In the genomic region with DNA sequence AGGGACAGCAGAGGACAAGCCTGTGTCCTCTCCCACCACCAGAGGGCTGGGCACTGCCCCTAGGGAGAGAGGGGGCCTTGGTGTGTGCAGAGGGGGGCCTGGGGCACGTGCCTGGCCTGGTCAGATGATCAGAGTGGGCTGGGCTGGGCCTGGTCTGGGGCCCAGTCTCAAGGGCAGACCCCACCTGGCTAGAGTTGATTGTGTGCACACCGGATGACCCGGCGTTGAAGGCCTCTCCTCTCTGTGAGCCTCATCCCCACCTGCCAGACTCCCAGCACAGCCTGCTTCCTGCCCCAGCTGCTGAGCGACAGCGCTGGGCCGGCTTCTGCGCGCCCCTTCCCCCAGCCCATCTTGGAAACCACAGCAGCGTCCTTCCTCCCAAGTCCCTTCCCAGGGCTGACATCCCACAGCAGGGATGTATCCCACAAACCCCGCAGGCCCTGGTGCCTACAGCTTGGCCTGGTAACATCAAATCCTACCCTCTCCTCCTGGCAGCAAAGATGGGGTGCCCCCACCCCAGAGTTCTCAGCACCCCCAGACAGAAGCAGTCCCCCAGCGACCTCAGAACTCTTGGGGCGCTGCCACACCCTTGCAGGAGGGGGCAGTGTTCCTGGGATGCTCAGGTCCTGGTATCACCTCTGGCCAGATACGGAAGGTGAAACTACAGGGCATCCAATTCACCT, we compare ENCODE assay signal across 10 cellular contexts. TPM values are rescaled to one million over a fixed set of nuclear protein-coding genes. Genes with fewer than 3 reads are reported as not detected.
DNase-seq lines count a peak whose midpoint lies in the region; ATAC-seq, FAIRE-seq and TF ChIP-seq lines count a peak whose summit lies in the region.
"Had no signal": no experiment of that assay in that cellular context is flagged by ENCODE, and none has a peak within 500 bp of the region (broad histone marks: within the 10 kb centered on the region; RNA-seq: fewer than 3 reads in every experiment).

No MANE protein-coding gene starts in this region.

- H3K27ac Mint-ChIP-seq in activated CD4-positive, alpha-beta T cell treated with anti-CD3 and anti-CD28 coated beads, Interleukin-2, amount 10 ng/mL, durations not matched to agents 7 days and 5 days, result peak overlapping the region; percentile 73
- peak overlapping the region; percentile 38 for H3K27ac Mint-ChIP-seq in activated CD8-positive, alpha-beta T cell treated with anti-CD3 and anti-CD28 coated beads for 36 hours

- POLR2A ChIA-PET in activated CD4-positive, alpha-beta T cell treated with anti-CD3 and anti-CD28 coated beads, Interleukin-2, amount 10 ng/mL, durations not matched to agents 7 days and 5 days (lab: Charles Lee), result no interaction called here
- POLR2A ChIA-PET in activated CD8-positive, alpha-beta T cell treated with anti-CD3 and anti-CD28 coated beads for 36 hours (lab: Charles Lee), result no interaction called here

- H3K4me2 ChIP-seq in keratinocyte (ENCODE audit: control insufficient read depth, extremely low read depth, insufficient read depth, low read depth, low read length), result no peak overlapping the region

- CTCF ChIA-PET in activated CD4-positive, alpha-beta T cell treated with anti-CD3 and anti-CD28 coated beads, Interleukin-2, amount 10 ng/mL, durations not matched to agents 7 days and 5 days (lab: Charles Lee), result no interaction called here
- CTCF ChIA-PET in activated CD8-positive, alpha-beta T cell treated with anti-CD3 and anti-CD28 coated beads for 36 hours (lab: Charles Lee), result interaction anchor here (1.5 kb wide), 1 partner anchor 32 kb away, joined by 4 read pairs; no protein-coding TSS in a partner anchor

- dilution Hi-C loops in keratinocyte (cut with MboI; ENCODE audit: extremely low pct_ligation_motif_present, low sequenced_read_pairs), result no loop called here

- H3K9me3 ChIP-seq in keratinocyte (ENCODE audit: control insufficient read depth, low read depth, low read length) (no peaks in the 10 kb centered on the region), aorta (ENCODE audit: control insufficient read depth, low read length) (no peaks in the 10 kb centered on the region)

- H3K79me2 ChIP-seq in keratinocyte (ENCODE audit: control insufficient read depth, insufficient read depth, low read length), result peaks cover 95% of the 10 kb centered on the region

- ATAC-seq in activated CD8-positive, alpha-beta T cell treated with anti-CD3 and anti-CD28 coated beads for 36 hours, result no peak
- ATAC-seq in aorta (ENCODE audit: low FRiP score), result no peak

- H3K4me3 ChIP-seq in keratinocyte (ENCODE audit: control insufficient read depth in 2 of 3, extremely low read depth in 1 of 3, insufficient read depth in 2 of 3, low read depth in 1 of 3, low read length in 3 of 3) (no peak overlapping the region), aorta (ENCODE audit: low read length in 2 of 2) (no peak overlapping the region)

- no peaks in the 10 kb centered on the region for H3K27me3 Mint-ChIP-seq in activated CD4-positive, alpha-beta T cell treated with anti-CD3 and anti-CD28 coated beads, Interleukin-2, amount 10 ng/mL, durations not matched to agents 7 days and 5 days
- H3K27me3 Mint-ChIP-seq in activated CD8-positive, alpha-beta T cell treated with anti-CD3 and anti-CD28 coated beads for 36 hours, result no peaks in the 10 kb centered on the region

- H3K4me1 ChIP-seq in keratinocyte (ENCODE audit: control insufficient read depth, extremely low read depth, insufficient read depth, low read length) (peaks cover 45% of the 10 kb centered on the region), aorta (ENCODE audit: control insufficient read depth in 1 of 2, insufficient read depth in 2 of 2, low read length in 2 of 2) (no peaks in the 10 kb centered on the region)

- H2AFZ ChIP-seq in keratinocyte (ENCODE audit: control insufficient read depth, low read length), result no peak overlapping the region

- H4K20me1 ChIP-seq in keratinocyte (ENCODE audit: control insufficient read depth, extremely low read depth, insufficient read depth, low read length), result peaks cover 46% of the 10 kb centered on the region

- H3K4me3 Mint-ChIP-seq in activated CD4-positive, alpha-beta T cell treated with anti-CD3 and anti-CD28 coated beads, Interleukin-2, amount 10 ng/mL, durations not matched to agents 7 days and 5 days, result no peak overlapping the region
- H3K4me3 Mint-ChIP-seq in activated CD8-positive, alpha-beta T cell treated with anti-CD3 and anti-CD28 coated beads for 36 hours, result no peak overlapping the region

- no peaks in the 10 kb centered on the region for H3K27me3 ChIP-seq in keratinocyte (ENCODE audit: control insufficient read depth, extremely low read depth, insufficient read depth, low read length)
- no peaks in the 10 kb centered on the region for H3K27me3 ChIP-seq in aorta (ENCODE audit: control insufficient read depth in 1 of 2, insufficient read depth in 2 of 2, low read length in 1 of 2)

- no peaks in the 10 kb centered on the region for H3K9me3 Mint-ChIP-seq in activated CD4-positive, alpha-beta T cell treated with anti-CD3 and anti-CD28 coated beads, Interleukin-2, amount 10 ng/mL, durations not matched to agents 7 days and 5 days
- no peaks in the 10 kb centered on the region for H3K9me3 Mint-ChIP-seq in activated CD8-positive, alpha-beta T cell treated with anti-CD3 and anti-CD28 coated beads for 36 hours

- intact Hi-C loops in activated CD8-positive, alpha-beta T cell treated with anti-CD3 and anti-CD28 coated beads for 36 hours (cut with micrococcal nuclease), result no loop called here
- intact Hi-C loops in aorta (cut with DNase I), result no loop called here

- peaks cover 52% of the 10 kb centered on the region for H3K4me1 Mint-ChIP-seq in activated CD4-positive, alpha-beta T cell treated with anti-CD3 and anti-CD28 coated beads, Interleukin-2, amount 10 ng/mL, durations not matched to agents 7 days and 5 days
- H3K4me1 Mint-ChIP-seq in activated CD8-positive, alpha-beta T cell treated with anti-CD3 and anti-CD28 coated beads for 36 hours (ENCODE audit: low read depth), result peaks cover 42% of the 10 kb centered on the region

- FAIRE-seq in keratinocyte (lab: Jason Lieb, UNC) (no peak), D721Med (lab: Jason Lieb, UNC) (no peak)

- 65 to 67% methylated on average over 14 of the region's 14 CpGs for WGBS in aorta, 2 donors

- H3K9me1 ChIP-seq in keratinocyte (ENCODE audit: control insufficient read depth, extremely low read depth, insufficient read depth, low read length), result no peaks in the 10 kb centered on the region

- no peak for TF ChIP-seq CTCF in activated CD8-positive, alpha-beta T cell treated with anti-CD3 and anti-CD28 coated beads for 36 hours (IDR thresholded peaks at IDR 0.05)
- peak; percentile 7 to 23 (median 16) for TF ChIP-seq CTCF in keratinocyte (optimal IDR thresholded peaks at IDR 0.05 in 1 of 3, IDR thresholded peaks at IDR 0.05 in 1 of 3, conservative IDR thresholded peaks at IDR 0.05 in 1 of 3; ENCODE audit: extremely low read depth in 1 of 3, insufficient read depth in 2 of 3, low read length in 3 of 3)
- no peak for TF ChIP-seq CTCF in D721Med (IDR thresholded peaks at IDR 0.05; ENCODE audit: insufficient read depth, missing control alignments)

- no peak for DNase-seq in activated CD4-positive, alpha-beta T cell treated with anti-CD3 and anti-CD28 coated beads, Interleukin-2, amount 10 ng/mL, durations not matched to agents 7 days and 5 days
- DNase-seq in activated CD4-positive, alpha-beta T cell treated with anti-CD3 and anti-CD28 coated beads for 1 hour, result no peak
- no peak for DNase-seq in activated CD8-positive, alpha-beta T cell treated with anti-CD3 and anti-CD28 coated beads for 36 hours
- no peak for DNase-seq in keratinocyte (ENCODE audit: low read depth, low spot score)
- no peak for DNase-seq in aorta
- no peak for DNase-seq in D721Med (ENCODE audit: insufficient read length, low spot score)
- DNase-seq in NCI-H146 (lab: John Stamatoyannopoulos, UW), result no peak
- DNase-seq: NCI-H2081 had no signal

- H3K9ac ChIP-seq in keratinocyte (ENCODE audit: control insufficient read depth, extremely low read depth, insufficient read depth, low read length), result no peak overlapping the region

- H3K36me3 Mint-ChIP-seq in activated CD4-positive, alpha-beta T cell treated with anti-CD3 and anti-CD28 coated beads, Interleukin-2, amount 10 ng/mL, durations not matched to agents 7 days and 5 days (ENCODE audit: low read depth), result peaks cover 2% of the 10 kb centered on the region
- H3K36me3 Mint-ChIP-seq in activated CD8-positive, alpha-beta T cell treated with anti-CD3 and anti-CD28 coated beads for 36 hours (ENCODE audit: low read depth), result peaks cover 2% of the 10 kb centered on the region

- H3K36me3 ChIP-seq in keratinocyte (ENCODE audit: control insufficient read depth in 2 of 2, extremely low read depth in 1 of 2, insufficient read depth in 2 of 2, low read length in 2 of 2) (peaks cover 26 to 43% of the 10 kb centered on the region in 2 experiments), aorta (ENCODE audit: control insufficient read depth in 1 of 2, insufficient read depth in 2 of 2, low read length in 1 of 2) (no peaks in the 10 kb centered on the region)

- H3K27ac ChIP-seq in keratinocyte (ENCODE audit: control insufficient read depth, insufficient read depth, low read length), result no peak overlapping the region
- H3K27ac ChIP-seq in temporal lobe (ENCODE audit: low read depth, low read length), result peak overlapping the region; percentile 84
- no peak overlapping the region for H3K27ac ChIP-seq in aorta (ENCODE audit: low read depth in 1 of 2, low read length in 2 of 2)

RNA-seq across cellular contexts. Expression of gene TSSC4, which starts 11.1 kb away (rescaled TPM):
- total RNA-seq in activated CD4-positive, alpha-beta T cell treated with anti-CD3 and anti-CD28 coated beads, Interleukin-2, amount 10 ng/mL, durations not matched to agents 7 days and 5 days, result 10 to 100 TPM; 31.1 to 47.5 TPM
- 10 to 100 TPM; 36.2 to 38.9 TPM for total RNA-seq in activated CD8-positive, alpha-beta T cell treated with anti-CD3 and anti-CD28 coated beads for 36 hours
- 15.9 to 27.1 TPM (median 18.6 TPM) in 3 replicates for polyA plus RNA-seq in keratinocyte
- polyA plus RNA-seq in keratinocyte (2011; ENCODE audit: low read depth), result 16.4 TPM
- 9.5 and 26.4 TPM in 2 replicates for polyA plus RNA-seq in keratinocyte (2011; cell fraction: cytosol; rRNA removed)
- 22.0 and 31.6 TPM in 2 replicates for polyA plus RNA-seq in keratinocyte (2011; cell fraction: nucleus; rRNA removed)
- 38.2 and 40.2 TPM in 2 replicates for polyA plus RNA-seq in keratinocyte (2012; ENCODE audit: low replicate concordance)
- 13.8 to 23.9 TPM (median 14.9 TPM) in 3 replicates for polyA minus RNA-seq in keratinocyte
- 37.0 TPM for polyA minus RNA-seq in keratinocyte (2011; cell fraction: cytosol; rRNA and poly(A)+ RNA removed)
- polyA minus RNA-seq in keratinocyte (2011; cell fraction: nucleus; rRNA and poly(A)+ RNA removed), result 12.8 and 15.4 TPM in 2 replicates
- 15.5 TPM for total RNA-seq in temporal lobe
- 10 to 100 TPM; 35.2 to 44.3 TPM for total RNA-seq in aorta
- polyA plus RNA-seq in aorta, result 10 to 100 TPM; 42.9 to 64.4 TPM

RNA-seq across cellular contexts. Expression of gene CD81, which starts 12.4 kb away (rescaled TPM):
- 100 to 1,000 TPM; 137 to 157 TPM for total RNA-seq in activated CD4-positive, alpha-beta T cell treated with anti-CD3 and anti-CD28 coated beads, Interleukin-2, amount 10 ng/mL, durations not matched to agents 7 days and 5 days
- total RNA-seq in activated CD8-positive, alpha-beta T cell treated with anti-CD3 and anti-CD28 coated beads for 36 hours, result 100 to 1,000 TPM; 133 to 138 TPM
- polyA plus RNA-seq in keratinocyte, result 194 to 429 TPM (median 320 TPM) in 3 replicates
- 94.1 TPM for polyA plus RNA-seq in keratinocyte (2011; ENCODE audit: low read depth)
- polyA plus RNA-seq in keratinocyte (2011; cell fraction: cytosol; rRNA removed), result 211 and 326 TPM in 2 replicates
- 476 and 659 TPM in 2 replicates for polyA plus RNA-seq in keratinocyte (2011; cell fraction: nucleus; rRNA removed)
- 517 and 572 TPM in 2 replicates for polyA plus RNA-seq in keratinocyte (2012; ENCODE audit: low replicate concordance)
- polyA minus RNA-seq in keratinocyte, result 327 to 957 TPM (median 546 TPM) in 3 replicates
- 543 TPM for polyA minus RNA-seq in keratinocyte (2011; cell fraction: cytosol; rRNA and poly(A)+ RNA removed)
- polyA minus RNA-seq in keratinocyte (2011; cell fraction: nucleus; rRNA and poly(A)+ RNA removed), result 405 and 451 TPM in 2 replicates
- 93.7 TPM for total RNA-seq in temporal lobe
- total RNA-seq in aorta, result 100 to 1,000 TPM; 538 to 620 TPM
- polyA plus RNA-seq in aorta, result 100 to 1,000 TPM; 363 to 784 TPM

RNA-seq across cellular contexts. Expression of gene TRPM5, which starts 54.8 kb away (rescaled TPM):
- under 1 TPM in 1 of 2 experiments, not detected in 1; 0.07 TPM for total RNA-seq in activated CD4-positive, alpha-beta T cell treated with anti-CD3 and anti-CD28 coated beads, Interleukin-2, amount 10 ng/mL, durations not matched to agents 7 days and 5 days
- not detected for total RNA-seq in activated CD8-positive, alpha-beta T cell treated with anti-CD3 and anti-CD28 coated beads for 36 hours
- polyA plus RNA-seq in keratinocyte (not detected in 3 replicates), aorta (under 1 TPM in 1 of 2 donors, not detected in 1; 0.25 TPM)
- not detected for polyA plus RNA-seq in keratinocyte (2011; ENCODE audit: low read depth)
- not detected in 2 replicates for polyA plus RNA-seq in keratinocyte (2011; cell fraction: cytosol; rRNA removed)
- polyA plus RNA-seq in keratinocyte (2011; cell fraction: nucleus; rRNA removed), result not detected in 2 replicates
- polyA plus RNA-seq in keratinocyte (2012; ENCODE audit: low replicate concordance), result not detected in 2 replicates
- polyA minus RNA-seq in keratinocyte, result 0.13 TPM in 1 of 3 replicates, not detected in the others
- polyA minus RNA-seq in keratinocyte (2011; cell fraction: cytosol; rRNA and poly(A)+ RNA removed), result not detected
- polyA minus RNA-seq in keratinocyte (2011; cell fraction: nucleus; rRNA and poly(A)+ RNA removed), result not detected in 2 replicates
- total RNA-seq in temporal lobe (not detected), aorta (not detected)
- total RNA-seq: activated CD8-positive, alpha-beta memory T cell treated with anti-CD3 and anti-CD28 coated beads for 36 hours had no signal

RNA-seq across cellular contexts. Expression of gene KCNQ1, which starts 55.3 kb away (rescaled TPM):
- total RNA-seq in activated CD4-positive, alpha-beta T cell treated with anti-CD3 and anti-CD28 coated beads, Interleukin-2, amount 10 ng/mL, durations not matched to agents 7 days and 5 days, result 10 to 100 TPM; 20.4 to 24.3 TPM
- 1 to 10 TPM; 8.7 to 9.5 TPM for total RNA-seq in activated CD8-positive, alpha-beta T cell treated with anti-CD3 and anti-CD28 coated beads for 36 hours
- polyA plus RNA-seq in keratinocyte (not detected in 3 replicates), aorta (1 to 10 TPM in 1 of 2 donors, under 1 TPM in 1; 0.67 to 5.4 TPM)
- polyA plus RNA-seq in keratinocyte (2011; ENCODE audit: low read depth), result not detected
- not detected in 2 replicates for polyA plus RNA-seq in keratinocyte (2011; cell fraction: cytosol; rRNA removed)
- not detected in 2 replicates for polyA plus RNA-seq in keratinocyte (2011; cell fraction: nucleus; rRNA removed)
- polyA plus RNA-seq in keratinocyte (2012; ENCODE audit: low replicate concordance), result not detected in 2 replicates
- not detected in 3 replicates for polyA minus RNA-seq in keratinocyte
- polyA minus RNA-seq in keratinocyte (2011; cell fraction: cytosol; rRNA and poly(A)+ RNA removed), result not detected
- polyA minus RNA-seq in keratinocyte (2011; cell fraction: nucleus; rRNA and poly(A)+ RNA removed), result not detected in 2 replicates
- total RNA-seq in temporal lobe (0.49 TPM), aorta (10 to 100 TPM in 1 of 2 donors, 1 to 10 TPM in 1; 6.2 to 11.5 TPM)

Comparison
In these comparisons a context has a peak if more than half of its experiments do, and no peak if none do; other contexts are left out.
1. CTCF ChIP-seq: peak in keratinocyte (3 of 3); none in activated CD8-positive, alpha-beta T cell treated with anti-CD3 and anti-CD28 coated beads for 36 hours (single experiment) and D721Med (single experiment).